Comparison of ENCODE assay signal across 11 cellular contexts in the genomic region with DNA sequence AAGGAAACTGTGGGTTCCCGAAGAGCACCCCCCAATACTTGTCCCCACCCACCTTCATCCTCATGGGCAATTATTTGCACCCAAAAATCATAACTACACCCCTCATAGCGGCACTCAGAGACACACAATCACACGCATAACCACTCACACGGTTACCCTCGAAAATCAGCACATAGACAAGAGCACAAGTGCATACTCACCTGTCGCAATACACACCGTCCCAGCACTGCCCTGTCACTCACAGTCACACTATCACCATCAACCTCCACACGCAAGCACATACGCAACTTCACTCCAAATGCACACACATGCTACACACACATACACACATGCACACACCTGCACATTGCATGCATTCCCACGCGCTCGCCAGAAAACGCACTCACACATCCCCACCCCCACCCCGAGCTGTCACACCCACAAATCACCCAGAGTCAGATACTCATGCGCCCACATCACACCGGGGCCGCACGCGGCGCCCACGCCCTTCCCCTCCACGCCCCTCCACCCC. TPM values are rescaled to one million over a fixed set of nuclear protein-coding genes. Genes with fewer than 3 reads are reported as not detected.
DNase-seq lines count a peak whose midpoint lies in the region; ATAC-seq and TF ChIP-seq lines count a peak whose summit lies in the region.
"Had no signal": no experiment of that assay in that cellular context is flagged by ENCODE, and none has a peak within 500 bp of the region (broad histone marks: within the 10 kb centered on the region; RNA-seq: fewer than 3 reads in every experiment).

No MANE protein-coding gene starts in this region.

- no peak for TF ChIP-seq EP300 in suprapubic skin (IDR thresholded peaks at IDR 0.05)

- no peaks in the 10 kb centered on the region for H3K9me3 Mint-ChIP-seq in activated T-cell treated with anti-CD3 and anti-CD28 coated beads, Interleukin-2, amount 50 U/mL, for 72 hours
- H3K9me3 Mint-ChIP-seq: activated B cell treated with CpG ODN at 0.5 μM for 24 hours had no signal

- H3K36me3 ChIP-seq in breast epithelium = no peaks in the 10 kb centered on the region
- no peaks in the 10 kb centered on the region for H3K36me3 ChIP-seq in left lung
- H3K36me3 ChIP-seq in suprapubic skin = peaks cover 2% of the 10 kb centered on the region
- H3K36me3 ChIP-seq: BLaER1 had no signal

- H3K27me3 ChIP-seq in breast epithelium (peaks cover 3 to 64% of the 10 kb centered on the region in 2 donors), left lung (peaks cover 17 to 99% of the 10 kb centered on the region in 2 donors), suprapubic skin (peaks cover 10% of the 10 kb centered on the region)

- DNase-seq in activated T-cell treated with anti-CD3 and anti-CD28 coated beads, Interleukin-2, amount 50 U/mL, for 72 hours = no peak
- no peak for DNase-seq in activated T-cell treated with anti-CD3 and anti-CD28 coated beads, Interleukin-2, amount 50 U/mL, for 48 hours
- DNase-seq in breast epithelium (ENCODE audit: low spot score in 2 of 2) (no peak), left lung (no peak), suprapubic skin (ENCODE audit: low spot score in 2 of 2) (no peak), NCI-H2107 (lab: John Stamatoyannopoulos, UW) (no peak)
- DNase-seq in stimulated activated CD4-positive, alpha-beta T cell treated with anti-CD3 and anti-CD28 coated beads, Interleukin-4, amount 100 ng/mL, for 24 hours = no peak
- DNase-seq: activated B cell treated with CpG ODN at 0.5 μM for 24 hours had no signal

- intact Hi-C loops in breast epithelium (cut with DNase I; ENCODE audit: low total_unique reads) (no loop called here), left lung (cut with DNase I) (no loop called here)

- H3K4me1 ChIP-seq in breast epithelium = peaks cover 0 to 5% of the 10 kb centered on the region in 2 donors
- no peaks in the 10 kb centered on the region for H3K4me1 ChIP-seq in left lung
- H3K4me1 ChIP-seq in suprapubic skin = peaks cover 78% of the 10 kb centered on the region

- peak in 1 of 2 donors; percentile 32 for ATAC-seq in activated T-cell treated with anti-CD3 and anti-CD28 coated beads, Interleukin-2, amount 50 U/mL, for 72 hours (replicated peaks in 1 of 2)
- no peak for ATAC-seq in left lung
- ATAC-seq in HG02884 (IDR thresholded peaks at IDR 0.05; ENCODE audit: unreplicated experiment) = no peak

- peaks cover 2 to 3% of the 10 kb centered on the region in 2 donors for H3K36me3 Mint-ChIP-seq in activated T-cell treated with anti-CD3 and anti-CD28 coated beads, Interleukin-2, amount 50 U/mL, for 72 hours (ENCODE audit: insufficient read depth in 2 of 2)

- no peak overlapping the region for H3K27ac Mint-ChIP-seq in activated T-cell treated with anti-CD3 and anti-CD28 coated beads, Interleukin-2, amount 50 U/mL, for 72 hours
- H3K27ac Mint-ChIP-seq: activated B cell treated with CpG ODN at 0.5 μM for 24 hours had no signal

- H3K9me3 ChIP-seq in breast epithelium (no peaks in the 10 kb centered on the region), left lung (no peaks in the 10 kb centered on the region), suprapubic skin (no peaks in the 10 kb centered on the region)
- H3K9me3 ChIP-seq: BLaER1 had no signal

- TF ChIP-seq CTCF in breast epithelium (IDR thresholded peaks at IDR 0.05) = no peak
- TF ChIP-seq CTCF in left lung (IDR thresholded peaks at IDR 0.05) = no peak
- TF ChIP-seq CTCF in suprapubic skin (IDR thresholded peaks at IDR 0.05) = no peak

- peak overlapping the region; percentile 10 to 11 for H3K4me3 Mint-ChIP-seq in activated T-cell treated with anti-CD3 and anti-CD28 coated beads, Interleukin-2, amount 50 U/mL, for 72 hours
- H3K4me3 Mint-ChIP-seq: activated B cell treated with CpG ODN at 0.5 μM for 24 hours had no signal

- H3K27ac ChIP-seq in breast epithelium (peak overlapping the region in 1 of 2 donors; percentile 92), left lung (no peak overlapping the region), suprapubic skin (peak overlapping the region; percentile 81)
- H3K27ac ChIP-seq: BLaER1 had no signal

- H3K4me1 Mint-ChIP-seq in activated T-cell treated with anti-CD3 and anti-CD28 coated beads, Interleukin-2, amount 50 U/mL, for 72 hours (ENCODE audit: low read depth) = peaks cover 33% of the 10 kb centered on the region
- H3K4me1 Mint-ChIP-seq: activated B cell treated with CpG ODN at 0.5 μM for 24 hours had no signal

- peak overlapping the region; percentile 51 to 63 (median 62) for H3K4me3 ChIP-seq in breast epithelium
- H3K4me3 ChIP-seq in left lung = peak overlapping the region; percentile 21 to 33
- peak overlapping the region; percentile 55 for H3K4me3 ChIP-seq in suprapubic skin
- H3K4me3 ChIP-seq: BLaER1 had no signal

- TF ChIP-seq POLR2A in breast epithelium (IDR thresholded peaks at IDR 0.05) (no peak), suprapubic skin (IDR thresholded peaks at IDR 0.05) (no peak)

- H3K27me3 Mint-ChIP-seq in activated T-cell treated with anti-CD3 and anti-CD28 coated beads, Interleukin-2, amount 50 U/mL, for 72 hours (ENCODE audit: low read depth) = peaks cover 67% of the 10 kb centered on the region

- WGBS in suprapubic skin = 7% methylated on average over 18 of the region's 22 CpGs

RNA-seq across cellular contexts. Expression of gene COL5A3, which starts 0.5 kb away (rescaled TPM):
- total RNA-seq in activated T-cell treated with anti-CD3 and anti-CD28 coated beads, Interleukin-2, amount 50 U/mL, for 72 hours = 1 to 10 TPM; 1.1 to 5.0 TPM
- total RNA-seq in breast epithelium (10 to 100 TPM in 2 of 3 donors, 1 to 10 TPM in 1; 4.8 to 32.2 (median 12.5) TPM), left lung (10 to 100 TPM; 15.9 to 21.9 TPM), suprapubic skin (10 to 100 TPM; 13.4 to 30.6 (median 18.8) TPM)
- total RNA-seq: activated B cell treated with CpG ODN at 0.5 μM for 24 hours had no signal

RNA-seq across cellular contexts. Expression of gene RDH8, which starts 3.5 kb away (rescaled TPM):
- not detected for total RNA-seq in activated T-cell treated with anti-CD3 and anti-CD28 coated beads, Interleukin-2, amount 50 U/mL, for 72 hours
- not detected for total RNA-seq in breast epithelium
- not detected for total RNA-seq in left lung
- total RNA-seq in suprapubic skin = not detected
- total RNA-seq: activated B cell treated with CpG ODN at 0.5 μM for 24 hours, LHCN-M2 had no signal
